ENCODE assay signal across 1 cellular context in the genomic region with DNA sequence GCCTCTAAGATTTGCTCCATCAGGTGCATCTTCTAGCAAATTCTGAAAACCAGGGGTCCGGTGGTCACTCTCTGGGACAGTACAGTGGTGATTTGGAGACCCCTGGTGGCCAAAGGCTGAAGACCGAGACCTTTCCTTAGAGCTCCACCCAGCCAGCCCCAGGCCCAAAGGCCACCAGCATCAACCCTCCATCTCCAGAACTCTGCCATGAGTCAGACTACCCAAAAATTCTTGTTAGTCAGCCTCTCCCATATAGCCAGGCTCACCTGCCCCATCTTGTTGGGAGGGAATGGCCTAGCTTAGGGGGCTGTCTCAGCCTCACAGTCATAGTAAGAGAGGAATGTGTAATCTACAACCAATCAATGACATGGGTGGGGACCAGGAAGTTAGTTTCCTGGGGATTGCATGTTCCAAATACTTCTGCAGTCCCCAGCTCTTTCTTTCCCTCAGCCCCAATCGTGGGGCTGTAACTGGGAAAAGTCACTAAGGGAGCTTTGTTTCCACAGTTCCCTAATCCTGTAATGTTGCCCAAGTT.
TF ChIP-seq lines count a peak whose summit lies in the region.

No MANE protein-coding gene starts in this region.

TF ChIP-seq in GM23338, 12 proteins besides CTCF, POLR2A, EP300 and RAD21 (continued from another document):
- TF ChIP-seq, protein P1, sequence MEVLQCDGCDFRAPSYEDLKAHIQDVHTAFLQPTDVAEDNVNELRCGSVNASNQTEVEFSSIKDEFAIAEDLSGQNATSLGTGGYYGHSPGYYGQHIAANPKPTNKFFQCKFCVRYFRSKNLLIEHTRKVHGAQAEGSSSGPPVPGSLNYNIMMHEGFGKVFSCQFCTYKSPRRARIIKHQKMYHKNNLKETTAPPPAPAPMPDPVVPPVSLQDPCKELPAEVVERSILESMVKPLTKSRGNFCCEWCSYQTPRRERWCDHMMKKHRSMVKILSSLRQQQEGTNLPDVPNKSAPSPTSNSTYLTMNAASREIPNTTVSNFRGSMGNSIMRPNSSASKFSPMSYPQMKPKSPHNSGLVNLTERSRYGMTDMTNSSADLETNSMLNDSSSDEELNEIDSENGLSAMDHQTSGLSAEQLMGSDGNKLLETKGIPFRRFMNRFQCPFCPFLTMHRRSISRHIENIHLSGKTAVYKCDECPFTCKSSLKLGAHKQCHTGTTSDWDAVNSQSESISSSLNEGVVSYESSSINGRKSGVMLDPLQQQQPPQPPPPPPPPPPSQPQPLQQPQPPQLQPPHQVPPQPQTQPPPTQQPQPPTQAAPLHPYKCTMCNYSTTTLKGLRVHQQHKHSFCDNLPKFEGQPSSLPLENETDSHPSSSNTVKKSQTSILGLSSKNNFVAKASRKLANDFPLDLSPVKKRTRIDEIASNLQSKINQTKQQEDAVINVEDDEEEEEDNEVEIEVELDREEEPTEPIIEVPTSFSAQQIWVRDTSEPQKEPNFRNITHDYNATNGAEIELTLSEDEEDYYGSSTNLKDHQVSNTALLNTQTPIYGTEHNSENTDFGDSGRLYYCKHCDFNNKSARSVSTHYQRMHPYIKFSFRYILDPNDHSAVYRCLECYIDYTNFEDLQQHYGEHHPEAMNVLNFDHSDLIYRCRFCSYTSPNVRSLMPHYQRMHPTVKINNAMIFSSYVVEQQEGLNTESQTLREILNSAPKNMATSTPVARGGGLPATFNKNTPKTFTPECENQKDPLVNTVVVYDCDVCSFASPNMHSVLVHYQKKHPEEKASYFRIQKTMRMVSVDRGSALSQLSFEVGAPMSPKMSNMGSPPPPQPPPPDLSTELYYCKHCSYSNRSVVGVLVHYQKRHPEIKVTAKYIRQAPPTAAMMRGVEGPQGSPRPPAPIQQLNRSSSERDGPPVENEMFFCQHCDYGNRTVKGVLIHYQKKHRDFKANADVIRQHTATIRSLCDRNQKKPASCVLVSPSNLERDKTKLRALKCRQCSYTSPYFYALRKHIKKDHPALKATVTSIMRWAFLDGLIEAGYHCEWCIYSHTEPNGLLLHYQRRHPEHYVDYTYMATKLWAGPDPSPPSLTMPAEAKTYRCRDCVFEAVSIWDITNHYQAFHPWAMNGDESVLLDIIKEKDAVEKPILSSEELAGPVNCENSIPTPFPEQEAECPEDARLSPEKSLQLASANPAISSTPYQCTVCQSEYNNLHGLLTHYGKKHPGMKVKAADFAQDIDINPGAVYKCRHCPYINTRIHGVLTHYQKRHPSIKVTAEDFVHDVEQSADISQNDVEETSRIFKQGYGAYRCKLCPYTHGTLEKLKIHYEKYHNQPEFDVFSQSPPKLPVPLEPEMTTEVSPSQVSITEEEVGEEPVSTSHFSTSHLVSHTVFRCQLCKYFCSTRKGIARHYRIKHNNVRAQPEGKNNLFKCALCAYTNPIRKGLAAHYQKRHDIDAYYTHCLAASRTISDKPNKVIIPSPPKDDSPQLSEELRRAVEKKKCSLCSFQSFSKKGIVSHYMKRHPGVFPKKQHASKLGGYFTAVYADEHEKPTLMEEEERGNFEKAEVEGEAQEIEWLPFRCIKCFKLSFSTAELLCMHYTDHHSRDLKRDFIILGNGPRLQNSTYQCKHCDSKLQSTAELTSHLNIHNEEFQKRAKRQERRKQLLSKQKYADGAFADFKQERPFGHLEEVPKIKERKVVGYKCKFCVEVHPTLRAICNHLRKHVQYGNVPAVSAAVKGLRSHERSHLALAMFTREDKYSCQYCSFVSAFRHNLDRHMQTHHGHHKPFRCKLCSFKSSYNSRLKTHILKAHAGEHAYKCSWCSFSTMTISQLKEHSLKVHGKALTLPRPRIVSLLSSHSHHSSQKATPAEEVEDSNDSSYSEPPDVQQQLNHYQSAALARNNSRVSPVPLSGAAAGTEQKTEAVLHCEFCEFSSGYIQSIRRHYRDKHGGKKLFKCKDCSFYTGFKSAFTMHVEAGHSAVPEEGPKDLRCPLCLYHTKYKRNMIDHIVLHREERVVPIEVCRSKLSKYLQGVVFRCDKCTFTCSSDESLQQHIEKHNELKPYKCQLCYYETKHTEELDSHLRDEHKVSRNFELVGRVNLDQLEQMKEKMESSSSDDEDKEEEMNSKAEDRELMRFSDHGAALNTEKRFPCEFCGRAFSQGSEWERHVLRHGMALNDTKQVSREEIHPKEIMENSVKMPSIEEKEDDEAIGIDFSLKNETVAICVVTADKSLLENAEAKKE (CRISPR knock-in tag; IDR thresholded peaks at IDR 0.05): peak; percentile 75; the same call in 1 of the 2 replicates
- 0 out of 2 replicates have a peak, but pooled peaks have one; percentile 11 for TF ChIP-seq ZNF331 (CRISPR knock-in tag; IDR thresholded peaks at IDR 0.05; ENCODE audit: low read depth)
TF ChIP-seq in GM23338: peak in this region for 2.
